8 cellular contexts compared by ENCODE assay signal in genomic region chr3:153595186-153595815, GRCh38.
DNase-seq lines count a peak whose midpoint lies in the region; ATAC-seq and TF ChIP-seq lines count a peak whose summit lies in the region.

No MANE protein-coding gene starts in this region.

- H3K27ac ChIP-seq in left ventricle myocardium inferior (replicated peaks) (no peak overlapping the region), lung (ENCODE audit: low read depth in 1 of 2, low read length in 1 of 2) (no peak overlapping the region)

- no peaks in the 10 kb centered on the region for H3K27me3 ChIP-seq in left ventricle myocardium inferior (ENCODE audit: low read depth)
- H3K27me3 ChIP-seq in lung (ENCODE audit: control insufficient read depth, insufficient read depth): no peaks in the 10 kb centered on the region

- DNase-seq in left ventricle myocardium inferior (no peak), cardiac septum (ENCODE audit: low spot score) (no peak), NAMALWA (ENCODE audit: low spot score) (peak; percentile 44), brain pericyte (ENCODE audit: low read depth, low spot score) (peak; percentile 6), lung (ENCODE audit: low spot score) (no peak), cerebellum (ENCODE audit: low spot score) (no peak)
- no peak for DNase-seq in stimulated activated naive CD4-positive, alpha-beta T cell treated with Interleukin-2 at 50 U/mL for 16 hours (lab: John Stamatoyannopoulos, UW)

- intact Hi-C loops in left ventricle myocardium inferior (cut with micrococcal nuclease): no loop called here
- intact Hi-C loops in cardiac septum (cut with DNase I): loop anchor here (5.0 to 10.0 kb wide), 3 partner anchors 430 to 568 kb away; partner anchors contain the start of gene RAP2B

- peak; percentile 64 for ATAC-seq in lung (ENCODE audit: insufficient read depth, low FRiP score)
- no peak for ATAC-seq in HG02642 (IDR thresholded peaks at IDR 0.05; ENCODE audit: poor library complexity, unreplicated experiment)

- no peak overlapping the region for H3K4me3 ChIP-seq in left ventricle myocardium inferior
- H3K4me3 ChIP-seq in lung: no peak overlapping the region

- H3K36me3 ChIP-seq in left ventricle myocardium inferior (no peaks in the 10 kb centered on the region), lung (ENCODE audit: control insufficient read depth in 2 of 2, insufficient read depth in 2 of 2, low read length in 2 of 2) (no peaks in the 10 kb centered on the region)

- TF ChIP-seq CTCF in left ventricle myocardium inferior (IDR thresholded peaks at IDR 0.05; ENCODE audit: borderline replicate concordance): peak; percentile 66
- peak; percentile 36 for TF ChIP-seq CTCF in lung (IDR thresholded peaks at IDR 0.05; ENCODE audit: control extremely low read depth, extremely low read depth)

- H3K4me1 ChIP-seq in left ventricle myocardium inferior (peaks cover 11% of the 10 kb centered on the region), lung (ENCODE audit: control insufficient read depth in 2 of 2, insufficient read depth in 2 of 2, low read length in 2 of 2) (peaks cover 0 to 5% of the 10 kb centered on the region in 2 donors)

- H3K9me3 ChIP-seq in left ventricle myocardium inferior (replicated peaks) (no peaks in the 10 kb centered on the region), lung (ENCODE audit: control insufficient read depth in 2 of 2, insufficient read depth in 1 of 2, low read length in 1 of 2) (no peaks in the 10 kb centered on the region)

Comparison
In these comparisons a context has a peak if more than half of its experiments do, and no peak if none do; other contexts are left out.
1. DNase-seq: peak in NAMALWA (single experiment) and brain pericyte (single experiment); none in left ventricle myocardium inferior (single experiment), cardiac septum (single experiment), lung (single experiment), stimulated activated naive CD4-positive, alpha-beta T cell treated with Interleukin-2 at 50 U/mL for 16 hours (single experiment) and cerebellum (single experiment).